ENCODE assay signal across 22 cellular contexts in the genomic region with DNA sequence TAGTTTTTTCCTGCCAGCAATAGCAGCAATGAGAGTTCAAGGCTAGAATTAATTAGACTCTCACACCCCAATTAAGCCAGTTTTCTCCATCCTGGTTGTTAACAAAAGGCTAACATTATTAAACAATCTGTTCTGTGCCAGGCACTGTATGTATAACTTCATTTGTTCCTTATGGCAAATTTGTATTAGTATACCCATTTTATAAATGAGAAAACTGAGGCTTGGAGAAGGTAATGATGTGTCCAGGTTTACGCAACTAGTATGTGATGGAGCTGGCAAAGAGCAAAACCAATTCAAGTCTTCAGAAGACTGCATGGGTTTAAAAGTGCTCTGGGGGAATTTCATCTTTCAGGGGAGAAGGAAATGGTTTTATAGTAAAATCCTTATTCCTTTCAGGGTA. TPM values are rescaled to one million over a fixed set of nuclear protein-coding genes. Genes with fewer than 3 reads are reported as not detected.
A peak's percentile ranks its signal among the peaks of the same experiment; 100 is the strongest.
DNase-seq lines count a peak whose midpoint lies in the region; ATAC-seq, FAIRE-seq and TF ChIP-seq lines count a peak whose summit lies in the region.
"Had no signal": no experiment of that assay in that cellular context is flagged by ENCODE, and none has a peak within 500 bp of the region (broad histone marks: within the 10 kb centered on the region; RNA-seq: fewer than 3 reads in every experiment).

No MANE protein-coding gene starts in this region.

- no peaks in the 10 kb centered on the region for H3K9me3 Mint-ChIP-seq in stimulated activated memory B cell treated with anti-CD40 and anti-IgM and Interleukin-4, amounts not matched to agents 10 μg/mL and 1 μg/mL and 100 μg/mL, for 72 hours
- H3K9me3 Mint-ChIP-seq: CD4-positive, alpha-beta memory T cell had no signal

- H3K4me1 ChIP-seq in A549 = peaks cover 23% of the 10 kb centered on the region
- H3K4me1 ChIP-seq in PC-9 (replicated peaks; ENCODE audit: insufficient read depth) = peaks cover 21% of the 10 kb centered on the region
- H3K4me1 ChIP-seq in hepatocyte (ENCODE audit: insufficient read depth) = peaks cover 3% of the 10 kb centered on the region
- H3K4me1 ChIP-seq in small intestine (ENCODE audit: control insufficient read depth in 2 of 2, insufficient read depth in 1 of 2, low read depth in 1 of 2, low read length in 1 of 2) = peaks cover 0 to 6% of the 10 kb centered on the region in 2 donors

- H3K27me3 Mint-ChIP-seq in stimulated activated memory B cell treated with anti-CD40 and anti-IgM and Interleukin-4, amounts not matched to agents 10 μg/mL and 1 μg/mL and 100 μg/mL, for 72 hours = no peaks in the 10 kb centered on the region

- DNase-seq in A549 (ENCODE audit: low read depth in 1 of 2, low spot score in 1 of 2) = no peak
- DNase-seq in PC-9 = no peak
- DNase-seq in hepatocyte (ENCODE audit: low spot score) = no peak
- DNase-seq in small intestine = no peak
- DNase-seq: C1 segment of cervical spinal cord; CD4-positive, alpha-beta memory T cell; COR-L47; DMS 273 treated with DMSO at 0.1 percent for 48 hours; DMS79; GF-D8; KG1; MM.1S; NCI-H2029; NCI-H446; NCI-H524 treated with DMSO at 0.1 percent for 48 hours; NCI-H774; SHP77 had no signal

- H3K4me3 ChIP-seq in A549 (no peak overlapping the region), PC-9 (no peak overlapping the region), hepatocyte (no peak overlapping the region), small intestine (ENCODE audit: low read depth in 1 of 2, low read length in 2 of 2) (no peak overlapping the region)

- peak overlapping the region; percentile 56 for H3K4me2 ChIP-seq in A549
- peak overlapping the region; percentile 54; the same call in 1 of the 2 replicates for H3K4me2 ChIP-seq in PC-9
- H3K4me2 ChIP-seq in hepatocyte = no peak overlapping the region

- ATAC-seq in A549 = no peak
- ATAC-seq in HG02981 (IDR thresholded peaks at IDR 0.05; ENCODE audit: unreplicated experiment) = no peak
- ATAC-seq in stimulated activated memory B cell treated with anti-CD40 and anti-IgM and Interleukin-4, amounts not matched to agents 10 μg/mL and 1 μg/mL and 100 μg/mL, for 72 hours = no peak
- ATAC-seq in HG03565 (IDR thresholded peaks at IDR 0.05; ENCODE audit: unreplicated experiment) = no peak

- H3K9me3 ChIP-seq in A549 = no peaks in the 10 kb centered on the region
- H3K9me3 ChIP-seq in PC-9 (ENCODE audit: insufficient read depth, low read depth) = no peaks in the 10 kb centered on the region
- no peaks in the 10 kb centered on the region for H3K9me3 ChIP-seq in hepatocyte (ENCODE audit: low read depth)
- no peaks in the 10 kb centered on the region for H3K9me3 ChIP-seq in small intestine (ENCODE audit: control insufficient read depth, low read depth)

- POLR2A ChIA-PET in A549 (lab: Yijun Ruan, JAX) (interaction anchor here (0.6 to 1.6 kb wide), 3 partner anchors 39 to 496 kb away, joined by 4 to 9 read pairs (median 6); partner anchors contain the start of gene SLC9A1), PC-9 (lab: Charles Lee; ENCODE audit: unreplicated experiment) (no interaction called here)

- no peaks in the 10 kb centered on the region for H3K9me2 ChIP-seq in PC-9 (ENCODE audit: insufficient read depth)
- no peaks in the 10 kb centered on the region for H3K9me2 ChIP-seq in hepatocyte (replicated peaks; ENCODE audit: insufficient read depth)

- no peak overlapping the region for H3K4me3 Mint-ChIP-seq in stimulated activated memory B cell treated with anti-CD40 and anti-IgM and Interleukin-4, amounts not matched to agents 10 μg/mL and 1 μg/mL and 100 μg/mL, for 72 hours
- H3K4me3 Mint-ChIP-seq: CD4-positive, alpha-beta memory T cell had no signal

- TF ChIP-seq RAD21 in A549 (conservative IDR thresholded peaks at IDR 0.05 in 1 of 2, IDR thresholded peaks at IDR 0.05 in 1 of 2) = no peak

- H3K27ac ChIP-seq in A549 = peak overlapping the region; percentile 73 to 93; a peak in 5 of 6 replicates
- H3K27ac ChIP-seq in PC-9 = peak overlapping the region; percentile 94
- H3K27ac ChIP-seq in hepatocyte = peak overlapping the region; percentile 31
- peak overlapping the region; percentile 90 to 98 for H3K27ac ChIP-seq in small intestine (ENCODE audit: low read depth in 1 of 2, low read length in 1 of 2)

- no peaks in the 10 kb centered on the region for H4K20me1 ChIP-seq in PC-9 (ENCODE audit: insufficient read depth)
- H4K20me1 ChIP-seq in hepatocyte (ENCODE audit: insufficient read depth, poor library complexity, severe bottlenecking) = no peaks in the 10 kb centered on the region

- WGBS in A549 (ENCODE audit: missing lambda C conversion rate) = 91% methylated on average over 1 of the region's 1 CpG
- WGBS in hepatocyte (ENCODE audit: low lambda C conversion rate, missing lambda C conversion rate) = 100% methylated on average over 1 of the region's 1 CpG
- 96 to 98% (median 97%) methylated on average over 1 of the region's 1 CpG for WGBS in small intestine, 3 donors

- H3K4me1 Mint-ChIP-seq in stimulated activated memory B cell treated with anti-CD40 and anti-IgM and Interleukin-4, amounts not matched to agents 10 μg/mL and 1 μg/mL and 100 μg/mL, for 72 hours = peaks cover 7% of the 10 kb centered on the region

- BruUV-seq in PC-9 (replicated peaks; lab: Mats Ljungman, UMichigan) = TSS peak; percentile 66

- TF ChIP-seq POLR2A in A549 (IDR thresholded peaks at IDR 0.05; ENCODE audit: low read length) = no peak

- no peaks in the 10 kb centered on the region for H3K79me2 ChIP-seq in PC-9 (ENCODE audit: low read depth)
- no peaks in the 10 kb centered on the region for H3K79me2 ChIP-seq in hepatocyte

- H3F3A ChIP-seq in PC-9 (ENCODE audit: insufficient read depth, low read depth) = peaks cover 3% of the 10 kb centered on the region; the same call in 1 of the 2 replicates

- H3K36me3 Mint-ChIP-seq in stimulated activated memory B cell treated with anti-CD40 and anti-IgM and Interleukin-4, amounts not matched to agents 10 μg/mL and 1 μg/mL and 100 μg/mL, for 72 hours = no peaks in the 10 kb centered on the region
- H3K36me3 Mint-ChIP-seq: CD4-positive, alpha-beta memory T cell had no signal

- TF ChIP-seq CTCF in A549 (IDR thresholded peaks at IDR 0.05) = no peak
- TF ChIP-seq CTCF in PC-9 (conservative IDR thresholded peaks at IDR 0.05) = no peak
- TF ChIP-seq CTCF in hepatocyte (IDR thresholded peaks at IDR 0.05; ENCODE audit: poor library complexity) = no peak

- H3K27ac Mint-ChIP-seq in stimulated activated memory B cell treated with anti-CD40 and anti-IgM and Interleukin-4, amounts not matched to agents 10 μg/mL and 1 μg/mL and 100 μg/mL, for 72 hours = no peak overlapping the region

- no peaks in the 10 kb centered on the region for H3K36me3 ChIP-seq in PC-9 (ENCODE audit: low read depth)
- no peaks in the 10 kb centered on the region for H3K36me3 ChIP-seq in hepatocyte (replicated peaks; ENCODE audit: insufficient read depth, low read depth)
- H3K36me3 ChIP-seq in small intestine (ENCODE audit: control insufficient read depth in 2 of 2, insufficient read depth in 2 of 2, low read length in 2 of 2) = no peaks in the 10 kb centered on the region

- FAIRE-seq in A549 (lab: Jason Lieb, UNC) = no peak
- no peak for FAIRE-seq in small intestine (lab: Jason Lieb, UNC)
- FAIRE-seq: GM12891, HTR-8/SVneo had no signal

- H3K27me3 ChIP-seq in PC-9 (ENCODE audit: insufficient read depth, low read depth) = no peaks in the 10 kb centered on the region
- H3K27me3 ChIP-seq in hepatocyte = no peaks in the 10 kb centered on the region
- no peaks in the 10 kb centered on the region for H3K27me3 ChIP-seq in small intestine (ENCODE audit: control insufficient read depth in 2 of 2, insufficient read depth in 2 of 2, low read length in 2 of 2)

- no peak for TF ChIP-seq EP300 in A549 (IDR thresholded peaks at IDR 0.05)

- H2AFZ ChIP-seq in PC-9 (no peak overlapping the region), hepatocyte (no peak overlapping the region)

- CTCF ChIA-PET in A549 (lab: Yijun Ruan, JAX) (interaction anchor here (1.5 to 2.0 kb wide), 2 partner anchors 91 to 103 kb away, joined by 6 to 7 read pairs; no protein-coding TSS in a partner anchor), PC-9 (lab: Charles Lee) (no interaction called here)

- intact Hi-C loops in PC-9 (cut with micrococcal nuclease; ENCODE audit: unreplicated experiment) = no loop called here

TF ChIP-seq in A549, 52 proteins besides CTCF, POLR2A, EP300 and RAD21 (continues in another document):
- TF ChIP-seq ZC3H11A (IDR thresholded peaks at IDR 0.05) = no peak
- TF ChIP-seq CBX2 (IDR thresholded peaks at IDR 0.05; ENCODE audit: borderline replicate concordance, low read depth) = no peak
- no peak for TF ChIP-seq FOSL2 (IDR thresholded peaks at IDR 0.05)
- TF ChIP-seq FOSL2 (CRISPR knock-in tag; IDR thresholded peaks at IDR 0.05) = no peak
- no peak for TF ChIP-seq SREBF2 (IDR thresholded peaks at IDR 0.05)
- TF ChIP-seq ESRRA (IDR thresholded peaks at IDR 0.05; ENCODE audit: borderline replicate concordance, low read length) = no peak
- TF ChIP-seq HOXA7 (CRISPR knock-in tag; IDR thresholded peaks at IDR 0.05) = no peak
- TF ChIP-seq PHF8 (IDR thresholded peaks at IDR 0.05; ENCODE audit: borderline replicate concordance, low read depth) = no peak
- no peak for TF ChIP-seq CHD4 (IDR thresholded peaks at IDR 0.05; ENCODE audit: borderline replicate concordance)
- no peak for TF ChIP-seq CEBPB (IDR thresholded peaks at IDR 0.05)
- TF ChIP-seq BHLHE40 (IDR thresholded peaks at IDR 0.05; ENCODE audit: low read depth, low read length) = no peak
- TF ChIP-seq JUNB (IDR thresholded peaks at IDR 0.05) = no peak
- TF ChIP-seq FOXS1 (CRISPR knock-in tag; IDR thresholded peaks at IDR 0.05) = no peak
- no peak for TF ChIP-seq MYC (IDR thresholded peaks at IDR 0.05; ENCODE audit: borderline replicate concordance, low read length)

RNA-seq across cellular contexts. Expression of gene SLC9A1, which starts 38.3 kb away (rescaled TPM):
- polyA plus RNA-seq in A549 (2011; rRNA removed) (8.0 and 11.1 TPM in 2 replicates), A549 (2017; fragmentation: RNase III; extraction: RNeasy Plus Mini Kit Qiagen cat#74134 plus additional on column Dnase treatment) (7.3 to 7.5 TPM (median 7.4 TPM) in 3 replicates), hepatocyte (29.8 and 31.3 TPM in 2 replicates), small intestine (10 to 100 TPM; 40.2 to 41.3 (median 41.2) TPM)
- polyA plus RNA-seq in A549 (2012; cell fraction: cytosol; rRNA removed) = 5.4 and 7.5 TPM in 2 replicates
- 15.2 and 16.5 TPM in 2 replicates for polyA plus RNA-seq in A549 (2012; cell fraction: nucleus; rRNA removed)
- 7.4 and 15.8 TPM in 2 replicates for polyA minus RNA-seq in A549 (2011; rRNA and poly(A)+ RNA removed)
- total RNA-seq in PC-9 (2021) (17.9 and 27.5 TPM in 2 replicates), hepatocyte (9.7 and 13.3 TPM in 2 replicates)

RNA-seq across cellular contexts. Expression of gene WDTC1, which starts 41.2 kb away (rescaled TPM):
- polyA plus RNA-seq in A549 (2011; rRNA removed) (3.8 and 4.0 TPM in 2 replicates), A549 (2017; fragmentation: RNase III; extraction: RNeasy Plus Mini Kit Qiagen cat#74134 plus additional on column Dnase treatment) (6.0 to 7.8 TPM (median 6.9 TPM) in 3 replicates), hepatocyte (7.3 and 11.0 TPM in 2 replicates), small intestine (10 to 100 TPM; 14.6 to 20.3 (median 15.7) TPM)
- 2.9 and 4.3 TPM in 2 replicates for polyA plus RNA-seq in A549 (2012; cell fraction: cytosol; rRNA removed)
- 4.0 and 4.3 TPM in 2 replicates for polyA plus RNA-seq in A549 (2012; cell fraction: nucleus; rRNA removed)
- polyA minus RNA-seq in A549 (2011; rRNA and poly(A)+ RNA removed) = 6.2 and 6.6 TPM in 2 replicates
- total RNA-seq in PC-9 (2021) (37.1 and 39.2 TPM in 2 replicates), hepatocyte (15.3 and 22.8 TPM in 2 replicates)

Comparison
In these comparisons a context has a peak if more than half of its experiments do, and no peak if none do; other contexts are left out.
1. H3K27ac ChIP-seq: peak in every context shown above with its lines; median percentile 94 in PC-9; 94 in small intestine; 83 in A549; 31 in hepatocyte.